ENCODE assay signal across 29 cellular contexts in genomic region chr15:43526261-43526930, GRCh38.
"Had no signal": no experiment of that assay in that cellular context is flagged by ENCODE, and none has a peak within 500 bp of the region (broad histone marks: within the 10 kb centered on the region; RNA-seq: fewer than 3 reads in every experiment).

No MANE protein-coding gene starts in this region.

- H3K36me3 Mint-ChIP-seq: activated CD8-positive, alpha-beta memory T cell treated with anti-CD3 and anti-CD28 coated beads, Interleukin-2, amount 10 ng/mL, durations not matched to agents 7 days and 5 days; natural killer cell treated with Interleukin-12 subunit alpha and Interleukin-12 subunit beta and Interleukin-15 and Interleukin-18, amount 100 ng/mL, for 72 hours had no signal

- H3K4me3 ChIP-seq: breast epithelium, esophagus muscularis mucosa, left ventricle myocardium inferior, lung, mucosa of descending colon, ovary, tibial nerve had no signal

- H3K27me3 ChIP-seq: breast epithelium, esophagus muscularis mucosa, ovary, tibial nerve had no signal

- DNase-seq: activated CD4-positive, alpha-beta T cell treated with anti-CD3 and anti-CD28 coated beads, Interleukin-2, amount 10 ng/mL, durations not matched to agents 24 days and 14 days; activated CD4-positive, CD25-positive, alpha-beta regulatory T cell treated with anti-CD3 and anti-CD28 coated beads, Interleukin-2, amount 50 U/mL, for 72 hours; activated CD8-positive, alpha-beta memory T cell treated with anti-CD3 and anti-CD28 coated beads, Interleukin-2, amount 10 ng/mL, durations not matched to agents 7 days and 5 days; activated CD8-positive, alpha-beta T cell treated with anti-CD3 and anti-CD28 coated beads for 36 hours; activated effector memory CD4-positive, alpha-beta T cell treated with Interleukin-2 at 50 U/mL for 16 hours; activated naive CD4-positive, alpha-beta T cell treated with Interleukin-2 at 50 U/mL for 16 hours; activated T-cell treated with anti-CD3 and anti-CD28 coated beads, Interleukin-2, amount 50 U/mL, for 72 hours; amygdala; central memory CD4-positive, alpha-beta T cell; dermis blood vessel endothelial cell; effector CD4-positive, alpha-beta T cell; foreskin melanocyte; left ventricle myocardium inferior; mesendoderm; mucosa of descending colon; ovary; retina; stimulated activated CD4-positive, alpha-beta T cell treated with anti-CD3 and anti-CD28 coated beads, Interleukin-15, amount 100 ng/mL, for 24 hours; stimulated activated CD4-positive, alpha-beta T cell treated with anti-CD3 and anti-CD28 coated beads, Interleukin-2, amount 100 ng/mL, for 24 hours; stimulated activated naive CD4-positive, alpha-beta T cell; T-helper 2 cell had no signal

- H3K27ac ChIP-seq: breast epithelium, esophagus muscularis mucosa, left ventricle myocardium inferior, ovary, tibial nerve had no signal

- H3K4me3 Mint-ChIP-seq: activated CD4-positive, alpha-beta T cell treated with anti-CD3 and anti-CD28 coated beads, Interleukin-2, amount 10 ng/mL, durations not matched to agents 24 days and 14 days; activated CD8-positive, alpha-beta memory T cell treated with anti-CD3 and anti-CD28 coated beads, Interleukin-2, amount 10 ng/mL, durations not matched to agents 7 days and 5 days; activated CD8-positive, alpha-beta T cell treated with anti-CD3 and anti-CD28 coated beads for 36 hours; activated T-cell treated with anti-CD3 and anti-CD28 coated beads, Interleukin-2, amount 50 U/mL, for 72 hours; natural killer cell treated with Interleukin-12 subunit alpha and Interleukin-12 subunit beta and Interleukin-15 and Interleukin-18, amount 100 ng/mL, for 72 hours had no signal

- H3K36me3 ChIP-seq: breast epithelium, ovary had no signal

- ATAC-seq: activated CD8-positive, alpha-beta memory T cell treated with anti-CD3 and anti-CD28 coated beads, Interleukin-2, amount 10 ng/mL, durations not matched to agents 7 days and 5 days; activated CD8-positive, alpha-beta T cell treated with anti-CD3 and anti-CD28 coated beads for 36 hours; activated T-cell treated with anti-CD3 and anti-CD28 coated beads, Interleukin-2, amount 50 U/mL, for 72 hours; mucosa of descending colon; natural killer cell treated with Interleukin-12 subunit alpha and Interleukin-12 subunit beta and Interleukin-15 and Interleukin-18, amount 100 ng/mL, for 72 hours had no signal

- FAIRE-seq: colon, islet of Langerhans had no signal

- H3K9me3 Mint-ChIP-seq: activated CD4-positive, alpha-beta T cell treated with anti-CD3 and anti-CD28 coated beads, Interleukin-2, amount 10 ng/mL, durations not matched to agents 24 days and 14 days; activated CD8-positive, alpha-beta T cell treated with anti-CD3 and anti-CD28 coated beads for 36 hours; activated T-cell treated with anti-CD3 and anti-CD28 coated beads, Interleukin-2, amount 50 U/mL, for 72 hours; natural killer cell treated with Interleukin-12 subunit alpha and Interleukin-12 subunit beta and Interleukin-15 and Interleukin-18, amount 100 ng/mL, for 72 hours had no signal

- H3K27me3 Mint-ChIP-seq: activated CD4-positive, alpha-beta T cell treated with anti-CD3 and anti-CD28 coated beads, Interleukin-2, amount 10 ng/mL, durations not matched to agents 24 days and 14 days; activated CD8-positive, alpha-beta memory T cell treated with anti-CD3 and anti-CD28 coated beads, Interleukin-2, amount 10 ng/mL, durations not matched to agents 7 days and 5 days; activated CD8-positive, alpha-beta T cell treated with anti-CD3 and anti-CD28 coated beads for 36 hours had no signal

- H3K9me3 ChIP-seq: breast epithelium, esophagus muscularis mucosa, left ventricle myocardium inferior, mucosa of descending colon had no signal

- H3K4me1 ChIP-seq: breast epithelium had no signal

- H3K27ac Mint-ChIP-seq: activated CD4-positive, alpha-beta T cell treated with anti-CD3 and anti-CD28 coated beads, Interleukin-2, amount 10 ng/mL, durations not matched to agents 24 days and 14 days; activated CD8-positive, alpha-beta memory T cell treated with anti-CD3 and anti-CD28 coated beads, Interleukin-2, amount 10 ng/mL, durations not matched to agents 7 days and 5 days; activated CD8-positive, alpha-beta T cell treated with anti-CD3 and anti-CD28 coated beads for 36 hours; activated T-cell treated with anti-CD3 and anti-CD28 coated beads, Interleukin-2, amount 50 U/mL, for 72 hours; natural killer cell treated with Interleukin-12 subunit alpha and Interleukin-12 subunit beta and Interleukin-15 and Interleukin-18, amount 100 ng/mL, for 72 hours; progenitor cell of endocrine pancreas had no signal
